1 cellular context compared by ENCODE assay signal in genomic region chr20:45300961-45301360, GRCh38.
TF ChIP-seq lines count a peak whose summit lies in the region.

No MANE protein-coding gene starts in this region.

TF ChIP-seq in SK-N-SH, 30 proteins besides CTCF, POLR2A, EP300 and RAD21 (continued from another document):
- TF ChIP-seq REST (IDR thresholded peaks at IDR 0.05; ENCODE audit: low read depth, low read length) = no peak
- no peak for TF ChIP-seq YY1 (IDR thresholded peaks at IDR 0.05; ENCODE audit: low read depth)
- TF ChIP-seq FOXM1 (IDR thresholded peaks at IDR 0.05; ENCODE audit: low read depth) = no peak
- TF ChIP-seq NFIC (IDR thresholded peaks at IDR 0.05; ENCODE audit: borderline replicate concordance) = no peak
